Comparison of ENCODE assay signal across 19 cellular contexts in genomic region chr2:129735576-129735975, GRCh38.
DNase-seq lines count a peak whose midpoint lies in the region; ATAC-seq, FAIRE-seq and TF ChIP-seq lines count a peak whose summit lies in the region.
"Had no signal": no experiment of that assay in that cellular context is flagged by ENCODE, and none has a peak within 500 bp of the region (broad histone marks: within the 10 kb centered on the region; RNA-seq: fewer than 3 reads in every experiment).

No MANE protein-coding gene starts in this region.

- H3K14ac ChIP-seq in H1 (ENCODE audit: insufficient read length) (no peak overlapping the region), trophoblast cell (ENCODE audit: low read length) (no peak overlapping the region)

- no peak overlapping the region for H3K9ac ChIP-seq in HepG2 (ENCODE audit: insufficient read depth, low read depth, low read length)
- no peak overlapping the region for H3K9ac ChIP-seq in H1 (replicated peaks in 1 of 4; ENCODE audit: extremely low read depth in 1 of 4, low read depth in 3 of 4, low read length in 3 of 4)
- no peak overlapping the region for H3K9ac ChIP-seq in trophoblast cell (ENCODE audit: low read length)
- H3K9ac ChIP-seq: BLaER1 treated with 17β-estradiol and CSF1 and Interleukin-3, amounts not matched to agents 10 nM and 100 nM; GM23248 had no signal

- no peak overlapping the region; the same call in 1 of the 2 replicates for H2BK20ac ChIP-seq in H1 (ENCODE audit: low read length)

- H2AFZ ChIP-seq in HepG2 (ENCODE audit: low read length): no peak overlapping the region
- no peak overlapping the region for H2AFZ ChIP-seq in H1 (ENCODE audit: low read length)
- H2AFZ ChIP-seq in trophoblast cell (ENCODE audit: insufficient read depth, low read length, poor library complexity): no peak overlapping the region
- H2AFZ ChIP-seq: GM23248 had no signal

- no peak overlapping the region for H4K8ac ChIP-seq in H1 (ENCODE audit: extremely low read depth, insufficient read depth, low read length)
- no peak overlapping the region for H4K8ac ChIP-seq in trophoblast cell (ENCODE audit: low read depth, low read length)

- no peak overlapping the region for H4K12ac ChIP-seq in trophoblast cell (ENCODE audit: low read depth, low read length)

- H2BK120ac ChIP-seq in H1 (replicated peaks; ENCODE audit: low read depth, low read length): no peak overlapping the region
- no peak overlapping the region for H2BK120ac ChIP-seq in trophoblast cell (ENCODE audit: insufficient read depth, low read length, poor library complexity)

- TF ChIP-seq RAD21 in HepG2 (CRISPR knock-in tag; IDR thresholded peaks at IDR 0.05) (no peak), H1 (IDR thresholded peaks at IDR 0.05 in 1 of 2, conservative IDR thresholded peaks at IDR 0.05 in 1 of 2; ENCODE audit: low read depth in 2 of 2, low read length in 2 of 2) (no peak)

- DNase-seq in HepG2 (ENCODE audit: low spot score) (no peak), right lobe of liver (no peak), H1 (ENCODE audit: low read depth in 1 of 2, low spot score in 2 of 2) (no peak), trophoblast cell (no peak), gastrocnemius medialis (no peak), C1 segment of cervical spinal cord (lab: John Stamatoyannopoulos, UW) (no peak)
- DNase-seq: CD4-positive, CD25-positive, alpha-beta regulatory T cell; CD8-positive, alpha-beta memory T cell; COR-L47; DMS 273 treated with DMSO at 0.1 percent for 48 hours; DMS53; DND-41; EL; GM23248 had no signal

- H3K4ac ChIP-seq in H1 (replicated peaks; ENCODE audit: insufficient read length, low read depth, low read length): no peak overlapping the region
- H3K4ac ChIP-seq in trophoblast cell (ENCODE audit: low read depth, low read length): no peak overlapping the region

- H3K27ac ChIP-seq in HepG2 (ENCODE audit: extremely low read length, insufficient read depth, low read length): no peak overlapping the region
- no peak overlapping the region for H3K27ac ChIP-seq in right lobe of liver
- H3K27ac ChIP-seq in H1 (ENCODE audit: low read depth, low read length): no peak overlapping the region
- H3K27ac ChIP-seq in trophoblast cell (ENCODE audit: low read depth, low read length): no peak overlapping the region
- no peak overlapping the region for H3K27ac ChIP-seq in gastrocnemius medialis
- H3K27ac ChIP-seq: BLaER1 treated with 17β-estradiol and CSF1 and Interleukin-3, amounts not matched to agents 10 nM and 100 nM; GM23248 had no signal

- intact Hi-C loops in HepG2 (cut with micrococcal nuclease; ENCODE audit: unreplicated experiment): no loop called here
- intact Hi-C loops in right lobe of liver (cut with DNase I): no loop called here
- intact Hi-C loops in gastrocnemius medialis (cut with DNase I; ENCODE audit: low total_unique reads): no loop called here

- H4K91ac ChIP-seq in H1 (replicated peaks; ENCODE audit: insufficient read length, low read length) (peak overlapping the region; percentile 39), trophoblast cell (ENCODE audit: low read depth, low read length) (no peak overlapping the region)

- POLR2A ChIA-PET in HepG2 (lab: Yijun Ruan, JAX): no interaction called here
- POLR2A ChIA-PET in H1 (lab: Charles Lee; ENCODE audit: partially characterized antibody): no interaction called here

- H3K9me3 ChIP-seq in HepG2 (ENCODE audit: low read length): peaks cover 8% of the 10 kb centered on the region; the same call in 1 of the 2 replicates
- no peaks in the 10 kb centered on the region for H3K9me3 ChIP-seq in right lobe of liver
- peaks cover 0 to 8% of the 10 kb centered on the region in 2 experiments; a peak in 1 of 4 replicates for H3K9me3 ChIP-seq in H1 (ENCODE audit: insufficient read depth in 2 of 2, low read depth in 1 of 2, low read length in 1 of 2)
- H3K9me3 ChIP-seq in trophoblast cell (ENCODE audit: insufficient read depth, low read depth, low read length): peaks cover 8% of the 10 kb centered on the region
- no peaks in the 10 kb centered on the region for H3K9me3 ChIP-seq in gastrocnemius medialis
- H3K9me3 ChIP-seq: BLaER1 treated with 17β-estradiol and CSF1 and Interleukin-3, amounts not matched to agents 10 nM and 100 nM had no signal

- TF ChIP-seq EP300 in HepG2 (IDR thresholded peaks at IDR 0.05; ENCODE audit: low read depth in 2 of 2, low read length in 2 of 2) (no peak), HepG2 (CRISPR knock-in tag; IDR thresholded peaks at IDR 0.05; ENCODE audit: borderline replicate concordance) (no peak), H1 (IDR thresholded peaks at IDR 0.05; ENCODE audit: borderline replicate concordance in 1 of 2, low read depth in 2 of 2, low read length in 2 of 2) (no peak)

- no peaks in the 10 kb centered on the region for H3K4me1 ChIP-seq in HepG2 (ENCODE audit: insufficient read depth, low read length)
- H3K4me1 ChIP-seq in right lobe of liver: no peaks in the 10 kb centered on the region
- no peaks in the 10 kb centered on the region for H3K4me1 ChIP-seq in H1 (replicated peaks in 1 of 4; ENCODE audit: control insufficient read depth in 3 of 4, insufficient read depth in 4 of 4, low read length in 3 of 4)
- H3K4me1 ChIP-seq in trophoblast cell (ENCODE audit: control insufficient read depth in 1 of 2, insufficient read depth in 2 of 2, low read length in 2 of 2): no peaks in the 10 kb centered on the region
- no peaks in the 10 kb centered on the region for H3K4me1 ChIP-seq in gastrocnemius medialis

- H3K36me3 ChIP-seq in HepG2 (replicated peaks in 1 of 2; ENCODE audit: control insufficient read depth in 1 of 2, insufficient read depth in 2 of 2, low read length in 2 of 2) (no peaks in the 10 kb centered on the region), right lobe of liver (no peaks in the 10 kb centered on the region), H1 (ENCODE audit: control insufficient read depth in 2 of 4, insufficient read depth in 4 of 4, low read length in 3 of 4) (no peaks in the 10 kb centered on the region), trophoblast cell (ENCODE audit: control insufficient read depth in 1 of 2, insufficient read depth in 2 of 2, low read length in 2 of 2) (no peaks in the 10 kb centered on the region), gastrocnemius medialis (no peaks in the 10 kb centered on the region)
- H3K36me3 ChIP-seq: BLaER1 treated with 17β-estradiol and CSF1 and Interleukin-3, amounts not matched to agents 10 nM and 100 nM had no signal

- no peaks in the 10 kb centered on the region for H3K79me2 ChIP-seq in HepG2 (ENCODE audit: insufficient read depth, low read length)
- no peaks in the 10 kb centered on the region for H3K79me2 ChIP-seq in H1 (ENCODE audit: control insufficient read depth in 1 of 2, insufficient read depth in 2 of 2, low read length in 2 of 2)
- H3K79me2 ChIP-seq in trophoblast cell (ENCODE audit: control insufficient read depth, insufficient read depth, low read length, poor library complexity): no peaks in the 10 kb centered on the region

- H3K4me2 ChIP-seq in HepG2 (ENCODE audit: low read depth, low read length) (no peak overlapping the region), H1 (ENCODE audit: insufficient read depth in 1 of 2, low read depth in 2 of 2, low read length in 2 of 2) (no peak overlapping the region), trophoblast cell (ENCODE audit: low read length) (no peak overlapping the region)

- no peak overlapping the region for H3K4me3 ChIP-seq in HepG2 (replicated peaks in 1 of 3; ENCODE audit: insufficient read depth in 1 of 3, low read depth in 2 of 3, low read length in 3 of 3)
- no peak overlapping the region for H3K4me3 ChIP-seq in right lobe of liver
- H3K4me3 ChIP-seq in H1 (ENCODE audit: extremely low read depth in 1 of 4, insufficient read depth in 2 of 4, low read depth in 3 of 4, low read length in 4 of 4): no peak overlapping the region
- H3K4me3 ChIP-seq in trophoblast cell (ENCODE audit: low read depth, low read length): peak overlapping the region; percentile 51
- H3K4me3 ChIP-seq in gastrocnemius medialis: no peak overlapping the region
- H3K4me3 ChIP-seq: BLaER1 treated with 17β-estradiol and CSF1 and Interleukin-3, amounts not matched to agents 10 nM and 100 nM; GM23248 had no signal

- no peak overlapping the region for H4K5ac ChIP-seq in H1 (ENCODE audit: insufficient read length, low read depth, low read length)

- H2BK15ac ChIP-seq in H1 (ENCODE audit: low read length): no peak overlapping the region

- peaks cover 13% of the 10 kb centered on the region; the same call in 1 of the 2 replicates for H3K23me2 ChIP-seq in H1 (ENCODE audit: low read depth, low read length)

- no peak for FAIRE-seq in HepG2 (lab: Jason Lieb, UNC)
- FAIRE-seq in H1 (lab: Jason Lieb, UNC): no peak
- FAIRE-seq: GM12891, GM18507, H54 had no signal

- in situ Hi-C loops in HepG2 (cut with HindIII; ENCODE audit: extremely low pct_ligation_motif_present, low pct_unique_long_range_greater_than_20kb): no loop called here
- in situ Hi-C loops in gastrocnemius medialis (cut with MboI; ENCODE audit: low sequenced_read_pairs in 4 of 4): no loop called here

- H3K27me3 ChIP-seq in HepG2 (ENCODE audit: control insufficient read depth in 1 of 2, insufficient read depth in 2 of 2, low read length in 2 of 2) (peaks cover 1 to 12% of the 10 kb centered on the region in 2 experiments; a peak in 3 of 5 replicates), right lobe of liver (no peaks in the 10 kb centered on the region), H1 (replicated peaks in 1 of 4; ENCODE audit: control insufficient read depth in 3 of 4, extremely low read depth in 1 of 4, insufficient read depth in 3 of 4, low read length in 3 of 4) (no peaks in the 10 kb centered on the region), trophoblast cell (ENCODE audit: insufficient read depth, low read length) (no peaks in the 10 kb centered on the region), gastrocnemius medialis (no peaks in the 10 kb centered on the region)
- H3K27me3 ChIP-seq: BLaER1 treated with 17β-estradiol and CSF1 and Interleukin-3, amounts not matched to agents 10 nM and 100 nM had no signal

- no TSS peak for BruUV-seq in HepG2 (replicated peaks; lab: Mats Ljungman, UMichigan)

- 24% methylated on average over 5 of the region's 6 CpGs for WGBS in HepG2 (ENCODE audit: low lambda C conversion rate)
- 74% methylated on average over 5 of the region's 6 CpGs for WGBS in right lobe of liver (ENCODE audit: insufficient coverage, low coverage, low lambda C conversion rate, missing lambda C conversion rate)
- 86% methylated on average over 5 of the region's 6 CpGs; no CpG with 5 or more reads in 1 of the 2 experiments for WGBS in H1 (ENCODE audit: extremely low coverage in 1 of 2, insufficient coverage in 1 of 2, insufficient read length in 1 of 2, insufficient replicate concordance in 2 of 2, low coverage in 1 of 2, low lambda C conversion rate in 2 of 2, missing lambda C conversion rate in 1 of 2), 2 experiments
- WGBS in trophoblast cell (ENCODE audit: extremely low coverage, insufficient coverage, insufficient read length): no CpG with 5 or more reads among the region's 6 CpGs

- peak overlapping the region; percentile 90 for H2AK5ac ChIP-seq in H1 (ENCODE audit: low read depth, low read length)
- H2AK5ac ChIP-seq in trophoblast cell (ENCODE audit: low read length): no peak overlapping the region

- H3K79me1 ChIP-seq in H1 (ENCODE audit: low read depth, low read length) (no peaks in the 10 kb centered on the region), trophoblast cell (ENCODE audit: low read length) (no peaks in the 10 kb centered on the region)

- no peak overlapping the region for H2BK5ac ChIP-seq in H1 (ENCODE audit: low read depth, low read length)
- no peak overlapping the region for H2BK5ac ChIP-seq in trophoblast cell (ENCODE audit: low read depth, low read length, poor library complexity)

- H4K20me1 ChIP-seq in HepG2 (ENCODE audit: insufficient read depth, low read length) (no peaks in the 10 kb centered on the region), H1 (replicated peaks in 1 of 2; ENCODE audit: control insufficient read depth in 1 of 2, insufficient read depth in 2 of 2, low read length in 2 of 2) (peaks cover 0 to 7% of the 10 kb centered on the region in 2 experiments)
- H4K20me1 ChIP-seq: BLaER1 treated with 17β-estradiol and CSF1 and Interleukin-3, amounts not matched to agents 10 nM and 100 nM had no signal

- TF ChIP-seq POLR2A in HepG2 (IDR thresholded peaks at IDR 0.05; ENCODE audit: insufficient read depth in 1 of 2, low read depth in 2 of 2, low read length in 2 of 2) (no peak), right lobe of liver (IDR thresholded peaks at IDR 0.05) (no peak), H1 (IDR thresholded peaks at IDR 0.05; ENCODE audit: control extremely low read depth in 1 of 2, low read depth in 2 of 2, low read length in 2 of 2) (no peak), gastrocnemius medialis (IDR thresholded peaks at IDR 0.05) (no peak)

- CTCF ChIA-PET in HepG2 (lab: Yijun Ruan, JAX; ENCODE audit: low intra/inter-chr PET ratio, low total read pairs): no interaction called here
- CTCF ChIA-PET in H1 (lab: Charles Lee; ENCODE audit: partially characterized antibody): no interaction called here

- no peak for ATAC-seq in HepG2
- ATAC-seq in right lobe of liver: no peak
- ATAC-seq in gastrocnemius medialis: no peak
- ATAC-seq: HCT116 had no signal

- H2BK12ac ChIP-seq in H1 (ENCODE audit: low read depth, low read length) (no peak overlapping the region), trophoblast cell (ENCODE audit: low read length) (no peak overlapping the region)

- no peak for TF ChIP-seq CTCF in HepG2 (CRISPR knock-in tag; IDR thresholded peaks at IDR 0.05)
- no peak for TF ChIP-seq CTCF in right lobe of liver (IDR thresholded peaks at IDR 0.05)
- no peak for TF ChIP-seq CTCF in H1 (IDR thresholded peaks at IDR 0.05; ENCODE audit: control extremely low read depth in 1 of 3, insufficient read depth in 1 of 3, low read depth in 1 of 3, low read length in 3 of 3)
- no peak for TF ChIP-seq CTCF in gastrocnemius medialis (IDR thresholded peaks at IDR 0.05 in 4 of 5, conservative IDR thresholded peaks at IDR 0.05 in 1 of 5)

- H3K23ac ChIP-seq in H1 (ENCODE audit: insufficient read length): no peak overlapping the region
- H3K23ac ChIP-seq in trophoblast cell (ENCODE audit: low read length): no peak overlapping the region

- H3K18ac ChIP-seq in H1 (ENCODE audit: extremely low read depth, low read length) (no peak overlapping the region), trophoblast cell (ENCODE audit: low read length) (no peak overlapping the region)

- peak overlapping the region; percentile 91 for H3K56ac ChIP-seq in H1 (replicated peaks; ENCODE audit: insufficient read length, low read depth, low read length)
